ENCODE assay signal across 3 cellular contexts in the genomic region with DNA sequence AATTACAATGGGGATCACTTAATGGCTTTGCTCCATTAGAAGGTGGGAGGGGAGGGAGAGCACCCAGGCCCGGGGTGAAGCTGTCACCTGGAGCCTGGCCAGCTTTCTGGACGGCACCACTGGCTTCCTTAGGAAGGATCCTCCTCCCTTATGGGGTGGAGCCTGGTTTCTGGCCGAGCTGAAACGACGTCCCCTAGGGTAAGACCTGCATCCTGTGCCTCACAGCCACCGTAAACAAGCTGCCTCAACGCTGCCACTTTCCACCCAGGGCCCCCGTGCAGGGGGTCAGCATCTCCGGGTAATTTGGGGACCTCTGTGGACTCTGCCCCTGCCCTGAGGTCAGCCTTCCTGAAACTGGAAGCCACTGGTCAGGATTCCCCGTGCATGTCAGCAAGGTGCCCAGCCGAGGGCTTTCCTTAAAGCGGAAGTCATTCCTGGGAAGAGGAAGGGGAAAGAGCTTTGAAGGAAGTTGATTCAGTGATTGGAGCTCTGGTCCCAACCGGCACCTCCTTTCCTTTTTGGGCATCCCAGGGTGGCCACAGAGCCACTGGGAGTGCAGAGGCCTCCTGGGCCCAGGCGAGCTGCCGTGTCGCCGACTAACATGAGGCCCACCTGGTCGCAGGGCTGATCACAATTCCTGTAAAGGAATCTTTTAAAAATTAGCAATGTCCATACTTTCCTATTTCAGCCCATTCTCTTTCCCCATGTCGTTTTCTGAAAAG.
TF ChIP-seq lines count a peak whose summit lies in the region.

No MANE protein-coding gene starts in this region.

TF ChIP-seq in HCT116, 20 proteins besides CTCF, POLR2A, EP300 and RAD21:
- no peak for TF ChIP-seq YY1 (IDR thresholded peaks at IDR 0.05; ENCODE audit: extremely low read depth, insufficient replicate concordance, low read depth, low read length)
- no peak for TF ChIP-seq ELF1 (IDR thresholded peaks at IDR 0.05; ENCODE audit: borderline replicate concordance, low read depth)
- no peak for TF ChIP-seq POLR2AphosphoS5 (IDR thresholded peaks at IDR 0.05; ENCODE audit: low read depth, low read length)
- no peak for TF ChIP-seq ZFX (IDR thresholded peaks at IDR 0.05)
- TF ChIP-seq, protein P1, sequence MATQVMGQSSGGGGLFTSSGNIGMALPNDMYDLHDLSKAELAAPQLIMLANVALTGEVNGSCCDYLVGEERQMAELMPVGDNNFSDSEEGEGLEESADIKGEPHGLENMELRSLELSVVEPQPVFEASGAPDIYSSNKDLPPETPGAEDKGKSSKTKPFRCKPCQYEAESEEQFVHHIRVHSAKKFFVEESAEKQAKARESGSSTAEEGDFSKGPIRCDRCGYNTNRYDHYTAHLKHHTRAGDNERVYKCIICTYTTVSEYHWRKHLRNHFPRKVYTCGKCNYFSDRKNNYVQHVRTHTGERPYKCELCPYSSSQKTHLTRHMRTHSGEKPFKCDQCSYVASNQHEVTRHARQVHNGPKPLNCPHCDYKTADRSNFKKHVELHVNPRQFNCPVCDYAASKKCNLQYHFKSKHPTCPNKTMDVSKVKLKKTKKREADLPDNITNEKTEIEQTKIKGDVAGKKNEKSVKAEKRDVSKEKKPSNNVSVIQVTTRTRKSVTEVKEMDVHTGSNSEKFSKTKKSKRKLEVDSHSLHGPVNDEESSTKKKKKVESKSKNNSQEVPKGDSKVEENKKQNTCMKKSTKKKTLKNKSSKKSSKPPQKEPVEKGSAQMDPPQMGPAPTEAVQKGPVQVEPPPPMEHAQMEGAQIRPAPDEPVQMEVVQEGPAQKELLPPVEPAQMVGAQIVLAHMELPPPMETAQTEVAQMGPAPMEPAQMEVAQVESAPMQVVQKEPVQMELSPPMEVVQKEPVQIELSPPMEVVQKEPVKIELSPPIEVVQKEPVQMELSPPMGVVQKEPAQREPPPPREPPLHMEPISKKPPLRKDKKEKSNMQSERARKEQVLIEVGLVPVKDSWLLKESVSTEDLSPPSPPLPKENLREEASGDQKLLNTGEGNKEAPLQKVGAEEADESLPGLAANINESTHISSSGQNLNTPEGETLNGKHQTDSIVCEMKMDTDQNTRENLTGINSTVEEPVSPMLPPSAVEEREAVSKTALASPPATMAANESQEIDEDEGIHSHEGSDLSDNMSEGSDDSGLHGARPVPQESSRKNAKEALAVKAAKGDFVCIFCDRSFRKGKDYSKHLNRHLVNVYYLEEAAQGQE (IDR thresholded peaks at IDR 0.05; ENCODE audit: low read depth), result no peak
- TF ChIP-seq, protein P2, sequence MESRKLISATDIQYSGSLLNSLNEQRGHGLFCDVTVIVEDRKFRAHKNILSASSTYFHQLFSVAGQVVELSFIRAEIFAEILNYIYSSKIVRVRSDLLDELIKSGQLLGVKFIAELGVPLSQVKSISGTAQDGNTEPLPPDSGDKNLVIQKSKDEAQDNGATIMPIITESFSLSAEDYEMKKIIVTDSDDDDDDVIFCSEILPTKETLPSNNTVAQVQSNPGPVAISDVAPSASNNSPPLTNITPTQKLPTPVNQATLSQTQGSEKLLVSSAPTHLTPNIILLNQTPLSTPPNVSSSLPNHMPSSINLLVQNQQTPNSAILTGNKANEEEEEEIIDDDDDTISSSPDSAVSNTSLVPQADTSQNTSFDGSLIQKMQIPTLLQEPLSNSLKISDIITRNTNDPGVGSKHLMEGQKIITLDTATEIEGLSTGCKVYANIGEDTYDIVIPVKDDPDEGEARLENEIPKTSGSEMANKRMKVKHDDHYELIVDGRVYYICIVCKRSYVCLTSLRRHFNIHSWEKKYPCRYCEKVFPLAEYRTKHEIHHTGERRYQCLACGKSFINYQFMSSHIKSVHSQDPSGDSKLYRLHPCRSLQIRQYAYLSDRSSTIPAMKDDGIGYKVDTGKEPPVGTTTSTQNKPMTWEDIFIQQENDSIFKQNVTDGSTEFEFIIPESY (IDR thresholded peaks at IDR 0.05; ENCODE audit: extremely low read depth, insufficient replicate concordance, low read length), result no peak
- TF ChIP-seq, protein P3, sequence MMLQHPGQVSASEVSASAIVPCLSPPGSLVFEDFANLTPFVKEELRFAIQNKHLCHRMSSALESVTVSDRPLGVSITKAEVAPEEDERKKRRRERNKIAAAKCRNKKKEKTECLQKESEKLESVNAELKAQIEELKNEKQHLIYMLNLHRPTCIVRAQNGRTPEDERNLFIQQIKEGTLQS (IDR thresholded peaks at IDR 0.05), result no peak
- no peak for TF ChIP-seq SRF (IDR thresholded peaks at IDR 0.05; ENCODE audit: low read depth)
- no peak for TF ChIP-seq EGR1 (IDR thresholded peaks at IDR 0.05; ENCODE audit: low read depth)
- TF ChIP-seq EZH2 (IDR thresholded peaks at IDR 0.05), result no peak
- TF ChIP-seq FOSL1 (IDR thresholded peaks at IDR 0.05; ENCODE audit: low read depth), result no peak
- no peak for TF ChIP-seq CEBPB (IDR thresholded peaks at IDR 0.05; ENCODE audit: low read depth)

TF ChIP-seq in WTC11, 78 proteins besides CTCF, POLR2A, EP300 and RAD21 (continues in another document):
- TF ChIP-seq, protein P4, sequence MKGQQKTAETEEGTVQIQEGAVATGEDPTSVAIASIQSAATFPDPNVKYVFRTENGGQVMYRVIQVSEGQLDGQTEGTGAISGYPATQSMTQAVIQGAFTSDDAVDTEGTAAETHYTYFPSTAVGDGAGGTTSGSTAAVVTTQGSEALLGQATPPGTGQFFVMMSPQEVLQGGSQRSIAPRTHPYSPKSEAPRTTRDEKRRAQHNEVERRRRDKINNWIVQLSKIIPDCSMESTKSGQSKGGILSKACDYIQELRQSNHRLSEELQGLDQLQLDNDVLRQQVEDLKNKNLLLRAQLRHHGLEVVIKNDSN (CRISPR knock-in tag; IDR thresholded peaks at IDR 0.05), result no peak
- TF ChIP-seq TEAD4 (CRISPR knock-in tag; IDR thresholded peaks at IDR 0.05), result no peak
- TF ChIP-seq, protein P5, sequence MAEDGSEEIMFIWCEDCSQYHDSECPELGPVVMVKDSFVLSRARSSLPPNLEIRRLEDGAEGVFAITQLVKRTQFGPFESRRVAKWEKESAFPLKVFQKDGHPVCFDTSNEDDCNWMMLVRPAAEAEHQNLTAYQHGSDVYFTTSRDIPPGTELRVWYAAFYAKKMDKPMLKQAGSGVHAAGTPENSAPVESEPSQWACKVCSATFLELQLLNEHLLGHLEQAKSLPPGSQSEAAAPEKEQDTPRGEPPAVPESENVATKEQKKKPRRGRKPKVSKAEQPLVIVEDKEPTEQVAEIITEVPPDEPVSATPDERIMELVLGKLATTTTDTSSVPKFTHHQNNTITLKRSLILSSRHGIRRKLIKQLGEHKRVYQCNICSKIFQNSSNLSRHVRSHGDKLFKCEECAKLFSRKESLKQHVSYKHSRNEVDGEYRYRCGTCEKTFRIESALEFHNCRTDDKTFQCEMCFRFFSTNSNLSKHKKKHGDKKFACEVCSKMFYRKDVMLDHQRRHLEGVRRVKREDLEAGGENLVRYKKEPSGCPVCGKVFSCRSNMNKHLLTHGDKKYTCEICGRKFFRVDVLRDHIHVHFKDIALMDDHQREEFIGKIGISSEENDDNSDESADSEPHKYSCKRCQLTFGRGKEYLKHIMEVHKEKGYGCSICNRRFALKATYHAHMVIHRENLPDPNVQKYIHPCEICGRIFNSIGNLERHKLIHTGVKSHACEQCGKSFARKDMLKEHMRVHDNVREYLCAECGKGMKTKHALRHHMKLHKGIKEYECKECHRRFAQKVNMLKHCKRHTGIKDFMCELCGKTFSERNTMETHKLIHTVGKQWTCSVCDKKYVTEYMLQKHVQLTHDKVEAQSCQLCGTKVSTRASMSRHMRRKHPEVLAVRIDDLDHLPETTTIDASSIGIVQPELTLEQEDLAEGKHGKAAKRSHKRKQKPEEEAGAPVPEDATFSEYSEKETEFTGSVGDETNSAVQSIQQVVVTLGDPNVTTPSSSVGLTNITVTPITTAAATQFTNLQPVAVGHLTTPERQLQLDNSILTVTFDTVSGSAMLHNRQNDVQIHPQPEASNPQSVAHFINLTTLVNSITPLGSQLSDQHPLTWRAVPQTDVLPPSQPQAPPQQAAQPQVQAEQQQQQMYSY (CRISPR knock-in tag; IDR thresholded peaks at IDR 0.05), result peak; percentile 62
- TF ChIP-seq, protein P6, sequence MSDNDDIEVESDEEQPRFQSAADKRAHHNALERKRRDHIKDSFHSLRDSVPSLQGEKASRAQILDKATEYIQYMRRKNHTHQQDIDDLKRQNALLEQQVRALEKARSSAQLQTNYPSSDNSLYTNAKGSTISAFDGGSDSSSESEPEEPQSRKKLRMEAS (CRISPR knock-in tag; IDR thresholded peaks at IDR 0.05), result no peak
- TF ChIP-seq, protein P7, sequence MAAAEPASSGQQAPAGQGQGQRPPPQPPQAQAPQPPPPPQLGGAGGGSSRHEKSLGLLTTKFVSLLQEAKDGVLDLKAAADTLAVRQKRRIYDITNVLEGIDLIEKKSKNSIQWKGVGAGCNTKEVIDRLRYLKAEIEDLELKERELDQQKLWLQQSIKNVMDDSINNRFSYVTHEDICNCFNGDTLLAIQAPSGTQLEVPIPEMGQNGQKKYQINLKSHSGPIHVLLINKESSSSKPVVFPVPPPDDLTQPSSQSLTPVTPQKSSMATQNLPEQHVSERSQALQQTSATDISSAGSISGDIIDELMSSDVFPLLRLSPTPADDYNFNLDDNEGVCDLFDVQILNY (CRISPR knock-in tag; IDR thresholded peaks at IDR 0.05), result no peak
- TF ChIP-seq, protein P8, sequence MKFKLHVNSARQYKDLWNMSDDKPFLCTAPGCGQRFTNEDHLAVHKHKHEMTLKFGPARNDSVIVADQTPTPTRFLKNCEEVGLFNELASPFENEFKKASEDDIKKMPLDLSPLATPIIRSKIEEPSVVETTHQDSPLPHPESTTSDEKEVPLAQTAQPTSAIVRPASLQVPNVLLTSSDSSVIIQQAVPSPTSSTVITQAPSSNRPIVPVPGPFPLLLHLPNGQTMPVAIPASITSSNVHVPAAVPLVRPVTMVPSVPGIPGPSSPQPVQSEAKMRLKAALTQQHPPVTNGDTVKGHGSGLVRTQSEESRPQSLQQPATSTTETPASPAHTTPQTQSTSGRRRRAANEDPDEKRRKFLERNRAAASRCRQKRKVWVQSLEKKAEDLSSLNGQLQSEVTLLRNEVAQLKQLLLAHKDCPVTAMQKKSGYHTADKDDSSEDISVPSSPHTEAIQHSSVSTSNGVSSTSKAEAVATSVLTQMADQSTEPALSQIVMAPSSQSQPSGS (CRISPR knock-in tag; IDR thresholded peaks at IDR 0.05; ENCODE audit: borderline replicate concordance, low read depth), result no peak

TF ChIP-seq in HepG2, 621 proteins besides CTCF, POLR2A, EP300 and RAD21 (continued from another document):
- TF ChIP-seq, protein P9, sequence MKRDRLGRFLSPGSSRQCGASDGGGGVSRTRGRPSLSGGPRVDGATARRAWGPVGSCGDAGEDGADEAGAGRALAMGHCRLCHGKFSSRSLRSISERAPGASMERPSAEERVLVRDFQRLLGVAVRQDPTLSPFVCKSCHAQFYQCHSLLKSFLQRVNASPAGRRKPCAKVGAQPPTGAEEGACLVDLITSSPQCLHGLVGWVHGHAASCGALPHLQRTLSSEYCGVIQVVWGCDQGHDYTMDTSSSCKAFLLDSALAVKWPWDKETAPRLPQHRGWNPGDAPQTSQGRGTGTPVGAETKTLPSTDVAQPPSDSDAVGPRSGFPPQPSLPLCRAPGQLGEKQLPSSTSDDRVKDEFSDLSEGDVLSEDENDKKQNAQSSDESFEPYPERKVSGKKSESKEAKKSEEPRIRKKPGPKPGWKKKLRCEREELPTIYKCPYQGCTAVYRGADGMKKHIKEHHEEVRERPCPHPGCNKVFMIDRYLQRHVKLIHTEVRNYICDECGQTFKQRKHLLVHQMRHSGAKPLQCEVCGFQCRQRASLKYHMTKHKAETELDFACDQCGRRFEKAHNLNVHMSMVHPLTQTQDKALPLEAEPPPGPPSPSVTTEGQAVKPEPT (CRISPR knock-in tag; IDR thresholded peaks at IDR 0.05; ENCODE audit: low read depth), result no peak
- TF ChIP-seq ZNF607 (CRISPR knock-in tag; IDR thresholded peaks at IDR 0.05; ENCODE audit: borderline replicate concordance) (no peak), RBFOX2 (IDR thresholded peaks at IDR 0.05; ENCODE audit: low read depth, low read length) (no peak), ZNF780A (CRISPR knock-in tag; IDR thresholded peaks at IDR 0.05) (no peak), HNF4G (IDR thresholded peaks at IDR 0.05; ENCODE audit: borderline replicate concordance, low read depth, low read length) (peak; percentile 18; the same call in 1 of the 2 replicates), HNF4G (CRISPR knock-in tag; IDR thresholded peaks at IDR 0.05; ENCODE audit: borderline replicate concordance, low read depth) (no peak)
- TF ChIP-seq, protein P10, sequence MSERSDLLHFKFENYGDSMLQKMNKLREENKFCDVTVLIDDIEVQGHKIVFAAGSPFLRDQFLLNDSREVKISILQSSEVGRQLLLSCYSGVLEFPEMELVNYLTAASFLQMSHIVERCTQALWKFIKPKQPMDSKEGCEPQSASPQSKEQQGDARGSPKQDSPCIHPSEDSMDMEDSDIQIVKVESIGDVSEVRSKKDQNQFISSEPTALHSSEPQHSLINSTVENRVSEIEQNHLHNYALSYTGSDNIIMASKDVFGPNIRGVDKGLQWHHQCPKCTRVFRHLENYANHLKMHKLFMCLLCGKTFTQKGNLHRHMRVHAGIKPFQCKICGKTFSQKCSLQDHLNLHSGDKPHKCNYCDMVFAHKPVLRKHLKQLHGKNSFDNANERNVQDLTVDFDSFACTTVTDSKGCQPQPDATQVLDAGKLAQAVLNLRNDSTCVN (CRISPR knock-in tag; IDR thresholded peaks at IDR 0.05; ENCODE audit: borderline replicate concordance), result no peak
- TF ChIP-seq, protein P11, sequence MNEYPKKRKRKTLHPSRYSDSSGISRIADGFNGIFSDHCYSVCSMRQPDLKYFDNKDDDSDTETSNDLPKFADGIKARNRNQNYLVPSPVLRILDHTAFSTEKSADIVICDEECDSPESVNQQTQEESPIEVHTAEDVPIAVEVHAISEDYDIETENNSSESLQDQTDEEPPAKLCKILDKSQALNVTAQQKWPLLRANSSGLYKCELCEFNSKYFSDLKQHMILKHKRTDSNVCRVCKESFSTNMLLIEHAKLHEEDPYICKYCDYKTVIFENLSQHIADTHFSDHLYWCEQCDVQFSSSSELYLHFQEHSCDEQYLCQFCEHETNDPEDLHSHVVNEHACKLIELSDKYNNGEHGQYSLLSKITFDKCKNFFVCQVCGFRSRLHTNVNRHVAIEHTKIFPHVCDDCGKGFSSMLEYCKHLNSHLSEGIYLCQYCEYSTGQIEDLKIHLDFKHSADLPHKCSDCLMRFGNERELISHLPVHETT (CRISPR knock-in tag; conservative IDR thresholded peaks at IDR 0.05), result no peak
